13 cellular contexts compared by ENCODE assay signal in genomic region chr6:166202321-166202733, GRCh38. TPM values are rescaled to one million over a fixed set of nuclear protein-coding genes. Genes with fewer than 3 reads are reported as not detected.
DNase-seq lines count a peak whose midpoint lies in the region; ATAC-seq, FAIRE-seq and TF ChIP-seq lines count a peak whose summit lies in the region.
"Had no signal": no experiment of that assay in that cellular context is flagged by ENCODE, and none has a peak within 500 bp of the region (broad histone marks: within the 10 kb centered on the region; RNA-seq: fewer than 3 reads in every experiment).

No MANE protein-coding gene starts in this region.

- H3K4me1 ChIP-seq in transverse colon (no peaks in the 10 kb centered on the region), small intestine (ENCODE audit: control insufficient read depth in 2 of 2, insufficient read depth in 1 of 2, low read depth in 1 of 2, low read length in 1 of 2) (no peaks in the 10 kb centered on the region), suprapubic skin (no peaks in the 10 kb centered on the region)
- H3K4me1 ChIP-seq: upper lobe of left lung had no signal

- H3K4me3 ChIP-seq in transverse colon, result no peak overlapping the region
- no peak overlapping the region for H3K4me3 ChIP-seq in small intestine (ENCODE audit: low read depth in 1 of 2, low read length in 2 of 2)
- no peak overlapping the region for H3K4me3 ChIP-seq in suprapubic skin
- H3K4me3 ChIP-seq: lung, upper lobe of left lung had no signal

- no peak for TF ChIP-seq CTCF in transverse colon (IDR thresholded peaks at IDR 0.05)
- TF ChIP-seq CTCF in suprapubic skin (IDR thresholded peaks at IDR 0.05), result no peak

- ATAC-seq in Right ventricle myocardium inferior (peak; percentile 79), HG02885 (IDR thresholded peaks at IDR 0.05; ENCODE audit: poor library complexity, unreplicated experiment) (peak; percentile 71)

- H3K36me3 ChIP-seq in transverse colon (no peaks in the 10 kb centered on the region), small intestine (ENCODE audit: control insufficient read depth in 2 of 2, insufficient read depth in 2 of 2, low read length in 2 of 2) (no peaks in the 10 kb centered on the region), suprapubic skin (no peaks in the 10 kb centered on the region)
- H3K36me3 ChIP-seq: upper lobe of left lung had no signal

- H3K27ac ChIP-seq in transverse colon (no peak overlapping the region), small intestine (ENCODE audit: low read depth in 1 of 2, low read length in 1 of 2) (no peak overlapping the region), suprapubic skin (no peak overlapping the region)
- H3K27ac ChIP-seq: upper lobe of left lung had no signal

- in situ Hi-C loops in transverse colon (cut with MboI; ENCODE audit: low pct_ligation_motif_present in 1 of 4, low pct_unique_long_range_greater_than_20kb in 1 of 4, low sequenced_read_pairs in 3 of 4), result no loop called here

- FAIRE-seq in small intestine (lab: Jason Lieb, UNC), result no peak
- FAIRE-seq: A204.1 had no signal

- H3K27me3 ChIP-seq in transverse colon, result no peaks in the 10 kb centered on the region
- H3K27me3 ChIP-seq in small intestine (ENCODE audit: control insufficient read depth in 2 of 2, insufficient read depth in 2 of 2, low read length in 2 of 2), result peaks cover 0 to 3% of the 10 kb centered on the region in 2 donors
- H3K27me3 ChIP-seq in suprapubic skin, result no peaks in the 10 kb centered on the region
- H3K27me3 ChIP-seq: upper lobe of left lung had no signal

- H3K9me3 ChIP-seq in transverse colon (no peaks in the 10 kb centered on the region), small intestine (ENCODE audit: control insufficient read depth, low read depth) (no peaks in the 10 kb centered on the region), suprapubic skin (no peaks in the 10 kb centered on the region)
- H3K9me3 ChIP-seq: upper lobe of left lung had no signal

- peak; percentile 80 for DNase-seq in Right ventricle myocardium inferior (ENCODE audit: missing footprints)
- no peak for DNase-seq in cardiac septum (ENCODE audit: low spot score)
- DNase-seq in NAMALWA (ENCODE audit: low spot score), result peak; percentile 83
- peak; percentile 36 for DNase-seq in transverse colon
- DNase-seq in small intestine, result no peak
- DNase-seq in suprapubic skin (ENCODE audit: low spot score in 2 of 2), result no peak
- no peak for DNase-seq in stimulated activated CD4-positive, alpha-beta T cell treated with anti-CD3 and anti-CD28 coated beads, Interleukin-2, amount 100 ng/mL, for 48 hours
- DNase-seq: NCI-H146 had no signal

- 46 to 55% methylated on average over 7 to 9 of the region's 9 CpGs for WGBS in transverse colon (ENCODE audit: low coverage in 1 of 2), 2 donors
- 41 to 57% (median 49%) methylated on average over 9 of the region's 9 CpGs for WGBS in small intestine, 3 donors
- WGBS in suprapubic skin, result 52% methylated on average over 9 of the region's 9 CpGs

- no peak for TF ChIP-seq POLR2A in transverse colon (IDR thresholded peaks at IDR 0.05)
- TF ChIP-seq POLR2A in suprapubic skin (IDR thresholded peaks at IDR 0.05), result no peak

- intact Hi-C loops in Right ventricle myocardium inferior (cut with DNase I), result no loop called here
- intact Hi-C loops in cardiac septum (cut with DNase I), result no loop called here
- intact Hi-C loops in transverse colon (cut with DNase I; ENCODE audit: low total_unique reads), result no loop called here

- no peak for TF ChIP-seq EP300 in transverse colon (IDR thresholded peaks at IDR 0.05; ENCODE audit: low read depth)
- TF ChIP-seq EP300 in suprapubic skin (IDR thresholded peaks at IDR 0.05), result no peak

RNA-seq across cellular contexts. Expression of gene TBXT, which starts 34.7 kb away (rescaled TPM):
- total RNA-seq in Right ventricle myocardium inferior (not detected), cardiac septum (not detected), transverse colon (not detected), suprapubic skin (not detected)
- polyA plus RNA-seq in small intestine, result not detected
- total RNA-seq: epithelial cell of proximal tubule, lung had no signal
- polyA plus RNA-seq: lung had no signal

Comparison
In these comparisons a context has a peak if more than half of its experiments do, and no peak if none do; other contexts are left out.
1. DNase-seq: peak in Right ventricle myocardium inferior (single experiment), NAMALWA (single experiment) and transverse colon (single experiment); none in cardiac septum (single experiment), small intestine (single experiment), suprapubic skin (0 of 2) and stimulated activated CD4-positive, alpha-beta T cell treated with anti-CD3 and anti-CD28 coated beads, Interleukin-2, amount 100 ng/mL, for 48 hours (0 of 2).